ENCODE assay signal across 35 cellular contexts in the genomic region with DNA sequence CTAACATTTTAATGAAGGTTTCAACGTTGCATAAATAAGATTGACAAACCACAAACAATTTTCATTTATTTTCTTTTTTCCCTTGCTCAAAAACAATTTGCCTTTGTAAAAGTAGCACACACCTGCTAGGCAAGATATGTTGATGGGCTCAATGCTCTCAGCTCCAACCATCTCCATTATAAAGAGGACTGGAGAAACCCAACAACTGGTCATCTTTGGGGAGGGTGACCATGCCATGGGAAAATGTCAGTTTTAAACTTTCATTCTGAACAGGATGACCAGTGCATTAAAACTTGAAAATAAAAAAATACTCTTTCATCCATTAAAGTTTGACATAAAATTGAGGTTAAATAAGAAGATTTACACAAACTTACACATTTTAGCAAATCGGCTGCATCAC.
"Had no signal": no experiment of that assay in that cellular context is flagged by ENCODE, and none has a peak within 500 bp of the region (broad histone marks: within the 10 kb centered on the region; RNA-seq: fewer than 3 reads in every experiment).

No MANE protein-coding gene starts in this region.

- H3K4me3 Mint-ChIP-seq: activated CD4-positive, alpha-beta memory T cell treated with anti-CD3 and anti-CD28 coated beads, Interleukin-2, amount 10 ng/mL, durations not matched to agents 7 days and 5 days; activated CD8-positive, alpha-beta memory T cell treated with anti-CD3 and anti-CD28 coated beads, Interleukin-2, amount 10 ng/mL, durations not matched to agents 7 days and 5 days; activated naive CD8-positive, alpha-beta T cell treated with anti-CD3 and anti-CD28 coated beads for 36 hours; activated T-cell treated with anti-CD3 and anti-CD28 coated beads, Interleukin-2, amount 50 U/mL, for 72 hours; activated T-helper 17 cell treated with anti-CD3 and anti-CD28 coated beads, Interleukin-2, amount 50 U/mL, for 72 hours; T-cell had no signal

- H3K9me3 Mint-ChIP-seq: activated CD4-positive, alpha-beta memory T cell treated with anti-CD3 and anti-CD28 coated beads, Interleukin-2, amount 10 ng/mL, durations not matched to agents 7 days and 5 days; activated naive CD8-positive, alpha-beta T cell treated with anti-CD3 and anti-CD28 coated beads for 36 hours; activated T-cell treated with anti-CD3 and anti-CD28 coated beads, Interleukin-2, amount 50 U/mL, for 72 hours; activated T-helper 17 cell treated with anti-CD3 and anti-CD28 coated beads, Interleukin-2, amount 50 U/mL, for 72 hours; T-cell had no signal

- H3K27ac Mint-ChIP-seq: activated CD4-positive, alpha-beta memory T cell treated with anti-CD3 and anti-CD28 coated beads, Interleukin-2, amount 10 ng/mL, durations not matched to agents 7 days and 5 days; activated CD8-positive, alpha-beta memory T cell treated with anti-CD3 and anti-CD28 coated beads, Interleukin-2, amount 10 ng/mL, durations not matched to agents 7 days and 5 days; activated naive CD8-positive, alpha-beta T cell treated with anti-CD3 and anti-CD28 coated beads for 36 hours; activated T-cell treated with anti-CD3 and anti-CD28 coated beads, Interleukin-2, amount 50 U/mL, for 72 hours; activated T-helper 17 cell treated with anti-CD3 and anti-CD28 coated beads, Interleukin-2, amount 50 U/mL, for 72 hours; T-cell had no signal

- H3K9me3 ChIP-seq: Peyer's patch had no signal

- H3K27me3 ChIP-seq: brain microvascular endothelial cell, Peyer's patch had no signal

- H3K36me3 ChIP-seq: brain microvascular endothelial cell, Peyer's patch had no signal

- H3K4me3 ChIP-seq: Peyer's patch had no signal

- H3K36me3 Mint-ChIP-seq: activated CD8-positive, alpha-beta memory T cell treated with anti-CD3 and anti-CD28 coated beads, Interleukin-2, amount 10 ng/mL, durations not matched to agents 7 days and 5 days; activated naive CD8-positive, alpha-beta T cell treated with anti-CD3 and anti-CD28 coated beads for 36 hours; T-cell had no signal

- H3K4me1 Mint-ChIP-seq: activated CD8-positive, alpha-beta memory T cell treated with anti-CD3 and anti-CD28 coated beads, Interleukin-2, amount 10 ng/mL, durations not matched to agents 7 days and 5 days; activated naive CD8-positive, alpha-beta T cell treated with anti-CD3 and anti-CD28 coated beads for 36 hours; activated T-helper 17 cell treated with anti-CD3 and anti-CD28 coated beads, Interleukin-2, amount 50 U/mL, for 72 hours; T-cell had no signal

- H3K27ac ChIP-seq: brain microvascular endothelial cell, Peyer's patch, VCaP had no signal

- H3K27me3 Mint-ChIP-seq: activated CD8-positive, alpha-beta memory T cell treated with anti-CD3 and anti-CD28 coated beads, Interleukin-2, amount 10 ng/mL, durations not matched to agents 7 days and 5 days had no signal

- DNase-seq: activated CD4-positive, alpha-beta memory T cell treated with anti-CD3 and anti-CD28 coated beads, Interleukin-2, amount 10 ng/mL, durations not matched to agents 7 days and 5 days; activated CD4-positive, alpha-beta T cell treated with anti-CD3 and anti-CD28 coated beads for 1 hour; activated CD4-positive, alpha-beta T cell treated with anti-CD3 and anti-CD28 coated beads for 48 hours; activated CD4-positive, CD25-positive, alpha-beta regulatory T cell; activated CD8-positive, alpha-beta memory T cell treated with anti-CD3 and anti-CD28 coated beads for 24 hours; activated CD8-positive, alpha-beta memory T cell treated with anti-CD3 and anti-CD28 coated beads, Interleukin-2, amount 10 ng/mL, durations not matched to agents 7 days and 5 days; activated CD8-positive, alpha-beta memory T cell treated with anti-CD3 and anti-CD28 coated beads, Interleukin-2, amount 50 U/mL, for 48 hours; activated effector memory CD4-positive, alpha-beta T cell treated with anti-CD3 and anti-CD28 coated beads, Interleukin-2, amount 50 U/mL, for 16 hours; activated naive CD4-positive, alpha-beta T cell; activated naive CD4-positive, alpha-beta T cell treated with anti-CD3 and anti-CD28 coated beads, Interleukin-2, amount 50 U/mL, for 16 hours; activated naive CD8-positive, alpha-beta T cell treated with anti-CD3 and anti-CD28 coated beads for 36 hours; activated T-cell treated with anti-CD3 and anti-CD28 coated beads, Interleukin-2, amount 50 U/mL, for 72 hours; amniotic stem cell; aorta; brain microvascular endothelial cell; central memory CD4-positive, alpha-beta T cell; MM.1S; MV-4-11; NCI-H1092; NCI-H1436 treated with DMSO at 0.1 percent for 48 hours; NCI-H1694 treated with DMSO at 0.1 percent for 48 hours; NCI-H2029; NCI-H345; NCI-H524 treated with DMSO at 0.1 percent for 48 hours; PC-3; Peyer's patch; RPMI8226; SIG-M5; T-cell; T-helper 2 cell; T-helper 9 cell had no signal

- H3K4me1 ChIP-seq: Peyer's patch had no signal

- ATAC-seq: activated CD8-positive, alpha-beta memory T cell treated with anti-CD3 and anti-CD28 coated beads, Interleukin-2, amount 10 ng/mL, durations not matched to agents 7 days and 5 days; activated T-cell treated with anti-CD3 and anti-CD28 coated beads, Interleukin-2, amount 50 U/mL, for 72 hours; activated T-helper 17 cell treated with anti-CD3 and anti-CD28 coated beads, Interleukin-2, amount 50 U/mL, for 72 hours; PC-3; Right ventricle myocardium inferior; SK-N-SH treated with all-trans-retinoic acid at 6 μM for 48 hours; T-cell had no signal
